Comparison of ENCODE assay signal across 9 cellular contexts in genomic region chr3:195119461-195120198, GRCh38.
DNase-seq lines count a peak whose midpoint lies in the region; ATAC-seq and TF ChIP-seq lines count a peak whose summit lies in the region.
"Had no signal": no experiment of that assay in that cellular context is flagged by ENCODE, and none has a peak within 500 bp of the region (broad histone marks: within the 10 kb centered on the region; RNA-seq: fewer than 3 reads in every experiment).

No MANE protein-coding gene starts in this region.

- H3K4me3 Mint-ChIP-seq in activated naive CD8-positive, alpha-beta T cell treated with anti-CD3 and anti-CD28 coated beads for 36 hours: no peak overlapping the region

- intact Hi-C loops in left ventricle myocardium superior (cut with micrococcal nuclease): no loop called here

- no peaks in the 10 kb centered on the region for H3K36me3 Mint-ChIP-seq in activated naive CD8-positive, alpha-beta T cell treated with anti-CD3 and anti-CD28 coated beads for 36 hours

- DNase-seq in H7 (peak; percentile 87), left ventricle myocardium superior (no peak), skeletal muscle cell (ENCODE audit: low read depth) (peak; percentile 74), DMS79 treated with DMSO at 0.1 percent for 48 hours (lab: John Stamatoyannopoulos, UW) (no peak), GM10266 (ENCODE audit: extremely low spot score) (no peak), foreskin melanocyte (no peak)
- no peak for DNase-seq in activated naive CD8-positive, alpha-beta T cell treated with anti-CD3 and anti-CD28 coated beads for 36 hours
- DNase-seq: NCI-H82 had no signal

- ATAC-seq in left ventricle myocardium superior: peak; percentile 28

- no peak overlapping the region for H3K27ac Mint-ChIP-seq in activated naive CD8-positive, alpha-beta T cell treated with anti-CD3 and anti-CD28 coated beads for 36 hours

- no peak overlapping the region for H3K4me3 ChIP-seq in H7 (ENCODE audit: insufficient read depth, low read depth, low read length)
- H3K4me3 ChIP-seq in WI38 (ENCODE audit: low read depth, low read length): peak overlapping the region; percentile 16; the same call in 1 of the 2 replicates
- H3K4me3 ChIP-seq in skeletal muscle cell (ENCODE audit: low read depth, low read length): no peak overlapping the region

- H3K9me3 Mint-ChIP-seq in activated naive CD8-positive, alpha-beta T cell treated with anti-CD3 and anti-CD28 coated beads for 36 hours: no peaks in the 10 kb centered on the region

- no peaks in the 10 kb centered on the region for H3K27me3 Mint-ChIP-seq in activated naive CD8-positive, alpha-beta T cell treated with anti-CD3 and anti-CD28 coated beads for 36 hours

- TF ChIP-seq CTCF in WI38 (IDR thresholded peaks at IDR 0.05; ENCODE audit: low read depth, low read length) (no peak), GM10266 (IDR thresholded peaks at IDR 0.05; ENCODE audit: control insufficient read depth, insufficient read depth, low read depth, missing control alignments) (no peak)

- peaks cover 5% of the 10 kb centered on the region for H3K4me1 Mint-ChIP-seq in activated naive CD8-positive, alpha-beta T cell treated with anti-CD3 and anti-CD28 coated beads for 36 hours

- H3K27me3 ChIP-seq in H7 (ENCODE audit: control insufficient read depth, insufficient read depth, low read length): no peaks in the 10 kb centered on the region

- H3K36me3 ChIP-seq in H7 (replicated peaks; ENCODE audit: control insufficient read depth, insufficient read depth, low read length): no peaks in the 10 kb centered on the region

Comparison
In these comparisons a context has a peak if more than half of its experiments do, and no peak if none do; other contexts are left out.
1. DNase-seq: peak in H7 (single experiment) and skeletal muscle cell (single experiment); none in left ventricle myocardium superior (single experiment), activated naive CD8-positive, alpha-beta T cell treated with anti-CD3 and anti-CD28 coated beads for 36 hours (single experiment), DMS79 treated with DMSO at 0.1 percent for 48 hours (single experiment), GM10266 (single experiment) and foreskin melanocyte (single experiment).